Comparison of ENCODE assay signal across 12 cellular contexts in genomic region chr14:39417014-39417413, GRCh38. TPM values are rescaled to one million over a fixed set of nuclear protein-coding genes. Genes with fewer than 3 reads are reported as not detected.
A peak's percentile ranks its signal among the peaks of the same experiment; 100 is the strongest.
DNase-seq lines count a peak whose midpoint lies in the region; ATAC-seq, FAIRE-seq and TF ChIP-seq lines count a peak whose summit lies in the region.
"Had no signal": no experiment of that assay in that cellular context is flagged by ENCODE, and none has a peak within 500 bp of the region (broad histone marks: within the 10 kb centered on the region; RNA-seq: fewer than 3 reads in every experiment).

No MANE protein-coding gene starts in this region.

- H3K4me3 Mint-ChIP-seq in activated CD4-positive, alpha-beta T cell treated with anti-CD3 and anti-CD28 coated beads for 36 hours = no peak overlapping the region
- H3K4me3 Mint-ChIP-seq: activated B cell treated with CpG ODN at 0.5 μM for 24 hours; activated T-cell treated with anti-CD3 and anti-CD28 coated beads, Interleukin-2, amount 50 U/mL, for 24 hours had no signal

- peaks cover 2% of the 10 kb centered on the region for H3K79me2 ChIP-seq in keratinocyte (ENCODE audit: control insufficient read depth, insufficient read depth, low read length)

- TF ChIP-seq CTCF in LNCaP clone FGC (IDR thresholded peaks at IDR 0.05; ENCODE audit: control insufficient read depth, extremely low read depth, insufficient read depth) (peak; percentile 28; the same call in 1 of the 2 replicates), keratinocyte (optimal IDR thresholded peaks at IDR 0.05 in 1 of 3, IDR thresholded peaks at IDR 0.05 in 1 of 3, conservative IDR thresholded peaks at IDR 0.05 in 1 of 3; ENCODE audit: extremely low read depth in 1 of 3, insufficient read depth in 2 of 3, low read length in 3 of 3) (peak; percentile 44 to 59 (median 58))

- POLR2A ChIA-PET in activated CD4-positive, alpha-beta T cell treated with anti-CD3 and anti-CD28 coated beads for 36 hours (lab: Charles Lee) = no interaction called here

- dilution Hi-C loops in keratinocyte (cut with MboI; ENCODE audit: extremely low pct_ligation_motif_present, low sequenced_read_pairs) = no loop called here

- H3K9ac ChIP-seq in keratinocyte (ENCODE audit: control insufficient read depth, extremely low read depth, insufficient read depth, low read length) = no peak overlapping the region

- intact Hi-C loops in activated CD4-positive, alpha-beta T cell treated with anti-CD3 and anti-CD28 coated beads for 36 hours (cut with DNase I, micrococcal nuclease) = no loop called here
- intact Hi-C loops in sciatic nerve (cut with DNase I) = no loop called here

- H3K27me3 ChIP-seq in keratinocyte (ENCODE audit: control insufficient read depth, extremely low read depth, insufficient read depth, low read length) = no peaks in the 10 kb centered on the region

- H3K36me3 Mint-ChIP-seq in activated CD4-positive, alpha-beta T cell treated with anti-CD3 and anti-CD28 coated beads for 36 hours (ENCODE audit: low read depth) = peaks cover 48% of the 10 kb centered on the region

- no peaks in the 10 kb centered on the region for H3K9me3 ChIP-seq in keratinocyte (ENCODE audit: control insufficient read depth, low read depth, low read length)

- H2AFZ ChIP-seq in keratinocyte (ENCODE audit: control insufficient read depth, low read length) = no peak overlapping the region

- peaks cover 24% of the 10 kb centered on the region for H3K9me3 Mint-ChIP-seq in activated CD4-positive, alpha-beta T cell treated with anti-CD3 and anti-CD28 coated beads for 36 hours (ENCODE audit: low read depth)

- H4K20me1 ChIP-seq in keratinocyte (ENCODE audit: control insufficient read depth, extremely low read depth, insufficient read depth, low read length) = no peaks in the 10 kb centered on the region

- no peak overlapping the region for H3K4me3 ChIP-seq in LNCaP clone FGC (ENCODE audit: low read depth, low read length)
- no peak overlapping the region for H3K4me3 ChIP-seq in keratinocyte (ENCODE audit: control insufficient read depth in 2 of 3, extremely low read depth in 1 of 3, insufficient read depth in 2 of 3, low read depth in 1 of 3, low read length in 3 of 3)

- H3K4me1 Mint-ChIP-seq in activated CD4-positive, alpha-beta T cell treated with anti-CD3 and anti-CD28 coated beads for 36 hours = peaks cover 10% of the 10 kb centered on the region

- CTCF ChIA-PET in activated CD4-positive, alpha-beta T cell treated with anti-CD3 and anti-CD28 coated beads for 36 hours (lab: Charles Lee) = interaction anchor here (0.7 to 1.7 kb wide), 2 partner anchors 10 to 372 kb away, joined by 3 to 10 read pairs; no protein-coding TSS in a partner anchor

- no peaks in the 10 kb centered on the region for H3K4me1 ChIP-seq in keratinocyte (ENCODE audit: control insufficient read depth, extremely low read depth, insufficient read depth, low read length)

- H3K27ac Mint-ChIP-seq in activated CD4-positive, alpha-beta T cell treated with anti-CD3 and anti-CD28 coated beads for 36 hours = no peak overlapping the region
- H3K27ac Mint-ChIP-seq: activated B cell treated with CpG ODN at 0.5 μM for 24 hours; activated T-cell treated with anti-CD3 and anti-CD28 coated beads, Interleukin-2, amount 50 U/mL, for 24 hours had no signal

- H3K27ac ChIP-seq in keratinocyte (ENCODE audit: control insufficient read depth, insufficient read depth, low read length) = no peak overlapping the region

- peak; percentile 58 for FAIRE-seq in keratinocyte (lab: Jason Lieb, UNC)

- no peaks in the 10 kb centered on the region for H3K27me3 Mint-ChIP-seq in activated CD4-positive, alpha-beta T cell treated with anti-CD3 and anti-CD28 coated beads for 36 hours
- H3K27me3 Mint-ChIP-seq: activated B cell treated with CpG ODN at 0.5 μM for 24 hours; activated T-cell treated with anti-CD3 and anti-CD28 coated beads, Interleukin-2, amount 50 U/mL, for 24 hours had no signal

- no peak for ATAC-seq in activated CD4-positive, alpha-beta T cell treated with anti-CD3 and anti-CD28 coated beads for 36 hours
- no peak for ATAC-seq in sciatic nerve

- no peaks in the 10 kb centered on the region for H3K9me1 ChIP-seq in keratinocyte (ENCODE audit: control insufficient read depth, extremely low read depth, insufficient read depth, low read length)

- DNase-seq in DMS 273 treated with DMSO at 0.1 percent for 48 hours (lab: John Stamatoyannopoulos, UW) (peak; percentile 18), LNCaP clone FGC (ENCODE audit: low read depth) (no peak), cerebellar cortex (ENCODE audit: low spot score) (peak; percentile 16), keratinocyte (ENCODE audit: low read depth, low spot score) (no peak), hepatic stellate cell (ENCODE audit: low spot score) (no peak), sciatic nerve (ENCODE audit: low spot score) (no peak)
- DNase-seq in activated CD4-positive, alpha-beta T cell treated with anti-CD3 and anti-CD28 coated beads for 36 hours = no peak
- DNase-seq: activated B cell treated with CpG ODN at 0.5 μM for 24 hours; activated T-cell treated with anti-CD3 and anti-CD28 coated beads, Interleukin-2, amount 50 U/mL, for 24 hours; EL; NCI-H510A; SIG-M5 had no signal

- H3K36me3 ChIP-seq in keratinocyte (ENCODE audit: control insufficient read depth in 2 of 2, extremely low read depth in 1 of 2, insufficient read depth in 2 of 2, low read length in 2 of 2) = no peaks in the 10 kb centered on the region

- H3K4me2 ChIP-seq in keratinocyte (ENCODE audit: control insufficient read depth, extremely low read depth, insufficient read depth, low read depth, low read length) = no peak overlapping the region

RNA-seq across cellular contexts. Expression of gene FBXO33, which starts 15.2 kb away (rescaled TPM):
- polyA plus RNA-seq in keratinocyte = 6.6 to 12.0 TPM (median 8.4 TPM) in 3 replicates
- polyA plus RNA-seq in keratinocyte (2011; ENCODE audit: low read depth) = 3.0 TPM
- polyA plus RNA-seq in keratinocyte (2011; cell fraction: cytosol; rRNA removed) = 4.3 and 10.0 TPM in 2 replicates
- polyA plus RNA-seq in keratinocyte (2011; cell fraction: nucleus; rRNA removed) = 7.8 and 9.4 TPM in 2 replicates
- 6.9 and 7.0 TPM in 2 replicates for polyA plus RNA-seq in keratinocyte (2012; ENCODE audit: low replicate concordance)
- polyA minus RNA-seq in keratinocyte = 1.3 to 8.4 TPM (median 7.2 TPM) in 3 replicates
- polyA minus RNA-seq in keratinocyte (2011; cell fraction: cytosol; rRNA and poly(A)+ RNA removed) = 7.9 TPM
- 6.5 and 8.2 TPM in 2 replicates for polyA minus RNA-seq in keratinocyte (2011; cell fraction: nucleus; rRNA and poly(A)+ RNA removed)
- 10 to 100 TPM; 12.5 to 14.0 TPM for total RNA-seq in activated CD4-positive, alpha-beta T cell treated with anti-CD3 and anti-CD28 coated beads for 36 hours
- total RNA-seq in sciatic nerve = 12.0 TPM

Comparison
In these comparisons a context has a peak if more than half of its experiments do, and no peak if none do; other contexts are left out.
1. DNase-seq: peak in DMS 273 treated with DMSO at 0.1 percent for 48 hours (single experiment) and cerebellar cortex (single experiment); none in LNCaP clone FGC (single experiment), keratinocyte (single experiment), hepatic stellate cell (single experiment), activated CD4-positive, alpha-beta T cell treated with anti-CD3 and anti-CD28 coated beads for 36 hours (single experiment) and sciatic nerve (single experiment).